8 cellular contexts compared by ENCODE assay signal in genomic region chr15:56243774-56244236, GRCh38. TPM values are rescaled to one million over a fixed set of nuclear protein-coding genes. Genes with fewer than 3 reads are reported as not detected.
DNase-seq lines count a peak whose midpoint lies in the region; ATAC-seq and TF ChIP-seq lines count a peak whose summit lies in the region.

Gene RFX7, minus strand, starts transcription at chr15:56243879. Its CDS starts 594 bp downstream, at chr15:56243285.

- H3K4me3 ChIP-seq in dorsolateral prefrontal cortex (peak within 1 kb of the TSS; percentile 48 to 85 (median 75)), lower leg skin (ENCODE audit: low read depth, poor library complexity, severe bottlenecking) (peak within 1 kb of the TSS; percentile 94)

- peak within 1 kb of the TSS; percentile 70 to 97 (median 93) for H3K27ac ChIP-seq in dorsolateral prefrontal cortex

- DNase-seq in NCI-H524 (lab: John Stamatoyannopoulos, UW), result peak; percentile 85 to 86
- no peak for DNase-seq in NCI-H524 treated with DMSO at 0.1 percent for 48 hours (lab: John Stamatoyannopoulos, UW)
- peak; percentile 51 for DNase-seq in NCI-H446 treated with DMSO at 0.1 percent for 48 hours (lab: John Stamatoyannopoulos, UW)
- DNase-seq in activated CD4-positive, alpha-beta T cell treated with anti-CD3 and anti-CD28 coated beads, Interleukin-2, amount 50 U/mL, for 24 hours (ENCODE audit: low read depth in 1 of 2, low spot score in 1 of 2), result peak; percentile 50 to 68
- peak; percentile 50 to 86 (median 70) for DNase-seq in dorsolateral prefrontal cortex
- peak in 1 of 2 donors; percentile 92 for DNase-seq in lower leg skin (ENCODE audit: low spot score in 2 of 2)
- peak; percentile 76 for DNase-seq in stimulated activated CD4-positive, alpha-beta T cell treated with anti-CD3 and anti-CD28 coated beads, Interleukin-4, amount 100 ng/mL, for 24 hours

- peak; percentile 38 for ATAC-seq in HG02973 (IDR thresholded peaks at IDR 0.05; ENCODE audit: unreplicated experiment)

- no peak for TF ChIP-seq POLR2A in lower leg skin (IDR thresholded peaks at IDR 0.05)

- TF ChIP-seq CTCF in dorsolateral prefrontal cortex (IDR thresholded peaks at IDR 0.05 in 54 of 56, conservative IDR thresholded peaks at IDR 0.05 in 2 of 56; ENCODE audit: low read depth in 1 of 56, partially characterized antibody in 56 of 56) (peak in 4 of 56 donors; percentile 5 to 19 (median 16)), lower leg skin (IDR thresholded peaks at IDR 0.05) (no peak)

- no peaks in the 10 kb centered on the region for H3K27me3 ChIP-seq in dorsolateral prefrontal cortex

- WGBS in lower leg skin, 2 donors, result 1% methylated on average over 26 to 41 of the region's 55 CpGs

- intact Hi-C loops in dorsolateral prefrontal cortex (cut with DNase I) (loop anchor here in 1 of 2 donors (5.0 to 10.0 kb wide), 2 partner anchors 181 to 252 kb away; partner anchors contain the start of gene NEDD4), lower leg skin (cut with DNase I; ENCODE audit: low total_unique reads) (no loop called here)

RNA-seq across cellular contexts. Expression of gene RFX7, which starts in this region (rescaled TPM):
- total RNA-seq in dorsolateral prefrontal cortex (10 to 100 TPM; 17.9 to 38.0 (median 26.5) TPM), lower leg skin (10 to 100 TPM; 11.1 to 15.1 (median 12.7) TPM)
